ENCODE assay signal across 22 cellular contexts in genomic region chr20:36015806-36016401, GRCh38. TPM values are rescaled to one million over a fixed set of nuclear protein-coding genes. Genes with fewer than 3 reads are reported as not detected.
A peak's percentile ranks its signal among the peaks of the same experiment; 100 is the strongest.
DNase-seq lines count a peak whose midpoint lies in the region; ATAC-seq, FAIRE-seq and TF ChIP-seq lines count a peak whose summit lies in the region.
"Had no signal": no experiment of that assay in that cellular context is flagged by ENCODE, and none has a peak within 500 bp of the region (broad histone marks: within the 10 kb centered on the region; RNA-seq: fewer than 3 reads in every experiment).

No MANE protein-coding gene starts in this region.

- 88% methylated on average over 1 of the region's 1 CpG for WGBS in A549 (ENCODE audit: missing lambda C conversion rate)

- H3K27me3 Mint-ChIP-seq in astrocyte (ENCODE audit: low read depth, unreplicated experiment) (peaks cover 12% of the 10 kb centered on the region), nephron (ENCODE audit: low read depth) (peaks cover 4% of the 10 kb centered on the region)

- H3K4me1 Mint-ChIP-seq in astrocyte (ENCODE audit: low read depth, unreplicated experiment) (peaks cover 12% of the 10 kb centered on the region), nephron (peaks cover 14% of the 10 kb centered on the region)
- H3K4me1 Mint-ChIP-seq: B cell; CD4-positive, CD25-positive, alpha-beta regulatory T cell had no signal

- H3K36me3 ChIP-seq in astrocyte (ENCODE audit: insufficient read depth, low read length): no peaks in the 10 kb centered on the region
- H3K36me3 ChIP-seq: BLaER1 had no signal

- H3K9me3 ChIP-seq in A549 (no peaks in the 10 kb centered on the region), astrocyte (ENCODE audit: insufficient read depth, low read depth, low read length) (no peaks in the 10 kb centered on the region)
- H3K9me3 ChIP-seq: BLaER1, Caco-2 had no signal

- no peak overlapping the region for H3K9ac ChIP-seq in astrocyte (ENCODE audit: low read length)
- H3K9ac ChIP-seq: BLaER1, GM23248 had no signal

- H4K20me1 ChIP-seq in astrocyte (ENCODE audit: insufficient read depth, low read length): no peaks in the 10 kb centered on the region
- H4K20me1 ChIP-seq: BLaER1 had no signal

- no peak overlapping the region for H3K4me3 Mint-ChIP-seq in astrocyte (ENCODE audit: unreplicated experiment)
- no peak overlapping the region for H3K4me3 Mint-ChIP-seq in nephron
- H3K4me3 Mint-ChIP-seq: B cell; CD4-positive, CD25-positive, alpha-beta regulatory T cell; CD8-positive, alpha-beta T cell; H9 had no signal

- H3K27ac Mint-ChIP-seq in astrocyte (ENCODE audit: unreplicated experiment) (peak overlapping the region; percentile 37), nephron (peak overlapping the region; percentile 9 to 51 (median 48))
- H3K27ac Mint-ChIP-seq: B cell; CD4-positive, CD25-positive, alpha-beta regulatory T cell; CD8-positive, alpha-beta T cell; H9 had no signal

- no peak overlapping the region for H2AFZ ChIP-seq in astrocyte (ENCODE audit: low read depth, low read length)
- H2AFZ ChIP-seq: GM23248 had no signal

- TF ChIP-seq CTCF in A549 (IDR thresholded peaks at IDR 0.05): no peak
- TF ChIP-seq CTCF in astrocyte (IDR thresholded peaks at IDR 0.05; ENCODE audit: insufficient read depth, low read depth, low read length): no peak
- no peak for TF ChIP-seq CTCF in nephron (IDR thresholded peaks at IDR 0.05; ENCODE audit: unreplicated experiment in 3 of 3)

- TF ChIP-seq POLR2A in A549 (IDR thresholded peaks at IDR 0.05; ENCODE audit: low read length): no peak

- H3K27ac ChIP-seq in A549: no peak overlapping the region; a peak in 1 of 6 replicates
- H3K27ac ChIP-seq in astrocyte (ENCODE audit: low read depth, low read length): no peak overlapping the region
- H3K27ac ChIP-seq: BLaER1, C4-2B, GM23248 had no signal

- in situ Hi-C loops in ACHN (cut with HindIII; ENCODE audit: low pct_ligation_motif_present, low pct_unique_long_range_greater_than_20kb, low sequenced_read_pairs): no loop called here

- H3K4me3 ChIP-seq in A549 (no peak overlapping the region), astrocyte (ENCODE audit: insufficient read depth, low read depth, low read length) (no peak overlapping the region)
- H3K4me3 ChIP-seq: BLaER1, GM23248 had no signal

- no peak for TF ChIP-seq EP300 in A549 (IDR thresholded peaks at IDR 0.05)

- peaks cover 25% of the 10 kb centered on the region for H3K4me1 ChIP-seq in A549
- H3K4me1 ChIP-seq in astrocyte (ENCODE audit: insufficient read depth, low read length): peaks cover 9% of the 10 kb centered on the region
- H3K4me1 ChIP-seq: BLaER1 had no signal

- FAIRE-seq in A549 (lab: Jason Lieb, UNC) (no peak), astrocyte (lab: Jason Lieb, UNC) (no peak)
- FAIRE-seq: G401.6, GM12892, GM19239 had no signal

- CTCF ChIA-PET in A549 (lab: Yijun Ruan, JAX): interaction anchor here (2.6 to 5.2 kb wide), 2 partner anchors 25 to 123 kb away, joined by 17 to 40 read pairs; no protein-coding TSS in a partner anchor

- no peaks in the 10 kb centered on the region for H3K79me2 ChIP-seq in astrocyte (ENCODE audit: insufficient read depth, low read length)

- TF ChIP-seq RAD21 in A549 (conservative IDR thresholded peaks at IDR 0.05 in 1 of 2, IDR thresholded peaks at IDR 0.05 in 1 of 2): no peak

- no peaks in the 10 kb centered on the region for H3K27me3 ChIP-seq in astrocyte (ENCODE audit: insufficient read depth, low read length)
- H3K27me3 ChIP-seq: BLaER1 had no signal

- DNase-seq in A549 (ENCODE audit: low read depth in 1 of 2, low spot score in 1 of 2) (no peak), astrocyte (ENCODE audit: low read depth) (no peak), dermis microvascular lymphatic vessel endothelial cell (ENCODE audit: low read depth in 2 of 2) (peak; percentile 33 to 78), ACHN (no peak), glomerular visceral epithelial cell (ENCODE audit: extremely low spot score) (no peak)
- DNase-seq: 8988T; CD4-positive, CD25-positive, alpha-beta regulatory T cell; CD8-positive, alpha-beta T cell; DMS153; DND-41; GM23248; H9 had no signal

- POLR2A ChIA-PET in A549 (lab: Yijun Ruan, JAX): no interaction called here

- ATAC-seq in A549 (no peak), HG03280 (IDR thresholded peaks at IDR 0.05; ENCODE audit: unreplicated experiment) (no peak)
- ATAC-seq: CD8-positive, alpha-beta T cell; HCT116 had no signal

- H3K9me3 Mint-ChIP-seq in astrocyte (ENCODE audit: unreplicated experiment): no peaks in the 10 kb centered on the region
- H3K9me3 Mint-ChIP-seq in nephron: no peaks in the 10 kb centered on the region
- H3K9me3 Mint-ChIP-seq: CD4-positive, CD25-positive, alpha-beta regulatory T cell; CD8-positive, alpha-beta T cell; H9 had no signal

- no peak overlapping the region for H3K4me2 ChIP-seq in A549
- no peak overlapping the region for H3K4me2 ChIP-seq in astrocyte (ENCODE audit: low read length)
- H3K4me2 ChIP-seq: BLaER1 had no signal

- H3K36me3 Mint-ChIP-seq in astrocyte (ENCODE audit: low read depth, unreplicated experiment) (no peaks in the 10 kb centered on the region), nephron (ENCODE audit: low read depth) (no peaks in the 10 kb centered on the region)
- H3K36me3 Mint-ChIP-seq: CD4-positive, CD25-positive, alpha-beta regulatory T cell; CD8-positive, alpha-beta T cell had no signal

TF ChIP-seq in A549, 52 proteins besides CTCF, POLR2A, EP300 and RAD21:
- TF ChIP-seq CBX2 (IDR thresholded peaks at IDR 0.05; ENCODE audit: borderline replicate concordance, low read depth) (no peak), FOSL2 (IDR thresholded peaks at IDR 0.05) (no peak), FOSL2 (CRISPR knock-in tag; IDR thresholded peaks at IDR 0.05) (no peak), MAFK (IDR thresholded peaks at IDR 0.05; ENCODE audit: partially characterized antibody) (peak; percentile 91), MAX (IDR thresholded peaks at IDR 0.05) (no peak), NPAS2 (CRISPR knock-in tag; IDR thresholded peaks at IDR 0.05; ENCODE audit: borderline replicate concordance) (no peak)

RNA-seq across cellular contexts. Expression of gene CNBD2, which starts 47.5 kb away (rescaled TPM):
- polyA plus RNA-seq in A549 (2011; rRNA removed) (4.3 and 5.1 TPM in 2 replicates), A549 (2017; fragmentation: RNase III; extraction: RNeasy Plus Mini Kit Qiagen cat#74134 plus additional on column Dnase treatment) (5.0 to 5.4 TPM (median 5.2 TPM) in 3 replicates)
- 9.0 and 10.2 TPM in 2 replicates for polyA plus RNA-seq in A549 (2012; cell fraction: cytosol; rRNA removed)
- polyA plus RNA-seq in A549 (2012; cell fraction: nucleus; rRNA removed): 6.5 and 9.3 TPM in 2 replicates
- 1.0 and 1.3 TPM in 2 replicates for polyA minus RNA-seq in A549 (2011; rRNA and poly(A)+ RNA removed)
- total RNA-seq in astrocyte (2.1 and 3.0 TPM in 2 replicates), dermis microvascular lymphatic vessel endothelial cell (5.3 and 5.4 TPM in 2 replicates)

Comparison
In these comparisons a context has a peak if more than half of its experiments do, and no peak if none do; other contexts are left out.
1. DNase-seq: peak in dermis microvascular lymphatic vessel endothelial cell (2 of 2); none in A549 (0 of 2), astrocyte (single experiment), ACHN (single experiment) and glomerular visceral epithelial cell (single experiment).